In the genomic region with DNA sequence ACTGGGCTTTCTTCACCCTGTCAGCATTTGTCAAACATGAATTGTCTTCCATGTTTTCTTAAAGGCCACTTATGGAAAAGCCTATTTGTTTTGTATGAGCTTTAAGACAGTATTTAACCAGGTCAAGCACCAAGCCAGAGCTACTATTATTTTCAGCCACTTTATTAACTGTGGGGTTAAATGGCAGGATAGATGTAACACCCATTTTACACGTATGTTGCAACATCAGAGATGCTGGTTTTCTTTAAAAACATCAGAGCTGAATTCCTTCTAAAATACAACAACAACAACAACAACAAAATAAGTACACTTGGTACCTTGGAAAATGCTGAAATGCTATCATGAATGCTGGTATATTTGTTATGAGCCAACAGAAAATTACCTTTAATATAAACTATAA, we compare ENCODE assay signal across 14 cellular contexts.
"Had no signal": no experiment of that assay in that cellular context is flagged by ENCODE, and none has a peak within 500 bp of the region (broad histone marks: within the 10 kb centered on the region; RNA-seq: fewer than 3 reads in every experiment).

No MANE protein-coding gene starts in this region.

- H3K27me3 Mint-ChIP-seq: activated CD4-positive, alpha-beta T cell treated with anti-CD3 and anti-CD28 coated beads, Interleukin-2, amount 10 ng/mL, durations not matched to agents 7 days and 5 days had no signal

- H3K27ac Mint-ChIP-seq: activated CD4-positive, alpha-beta T cell treated with anti-CD3 and anti-CD28 coated beads, Interleukin-2, amount 10 ng/mL, durations not matched to agents 7 days and 5 days; activated T-helper 2 cell treated with anti-CD3 and anti-CD28 coated beads, Interferon-gamma antibody, Interleukin-2, Interleukin-4, amounts not matched to agents 10 μg/mL and 5 μg/mL and 100 μg/mL, durations not matched to agents 14 hours and 24 hours and 36 hours; T-helper 2 cell treated with Interferon-gamma antibody and Interleukin-4, amounts not matched to agents 5 μg/mL and 100 μg/mL, for 36 hours had no signal

- H3K9me3 Mint-ChIP-seq: activated CD4-positive, alpha-beta T cell treated with anti-CD3 and anti-CD28 coated beads, Interleukin-2, amount 10 ng/mL, durations not matched to agents 7 days and 5 days; activated T-helper 2 cell treated with anti-CD3 and anti-CD28 coated beads, Interferon-gamma antibody, Interleukin-2, Interleukin-4, amounts not matched to agents 10 μg/mL and 5 μg/mL and 100 μg/mL, durations not matched to agents 14 hours and 24 hours and 36 hours; T-helper 2 cell treated with Interferon-gamma antibody and Interleukin-4, amounts not matched to agents 5 μg/mL and 100 μg/mL, for 36 hours had no signal

- ATAC-seq: stimulated activated naive CD8-positive, alpha-beta T cell treated with anti-CD3 and anti-CD28 coated beads, Interleukin-15, Interleukin-2, amounts not matched to agents 100 U/mL and 50 U/mL, for 24 hours had no signal

- H3K4me3 Mint-ChIP-seq: activated CD4-positive, alpha-beta T cell treated with anti-CD3 and anti-CD28 coated beads, Interleukin-2, amount 10 ng/mL, durations not matched to agents 7 days and 5 days; T-helper 2 cell treated with Interferon-gamma antibody and Interleukin-4, amounts not matched to agents 5 μg/mL and 100 μg/mL, for 36 hours had no signal

- DNase-seq: activated CD4-positive, alpha-beta T cell treated with anti-CD3 and anti-CD28 coated beads, Interleukin-2, amount 10 ng/mL, durations not matched to agents 7 days and 5 days; activated CD4-positive, CD25-positive, alpha-beta regulatory T cell; activated naive CD4-positive, alpha-beta T cell treated with anti-CD3 and anti-CD28 coated beads, Interleukin-2, amount 50 U/mL, for 16 hours; amniotic stem cell; dermis blood vessel endothelial cell; islet precursor cell; midbrain; small intestine; stimulated activated naive CD8-positive, alpha-beta T cell treated with anti-CD3 and anti-CD28 coated beads, Interleukin-15, Interleukin-2, amounts not matched to agents 100 U/mL and 50 U/mL, for 24 hours; SW 1271; trophoblast cell had no signal

- H3K27ac ChIP-seq: epithelial cell of prostate had no signal
